10 cellular contexts compared by ENCODE assay signal in genomic region chr3:152323834-152324233, GRCh38. TPM values are rescaled to one million over a fixed set of nuclear protein-coding genes. Genes with fewer than 3 reads are reported as not detected.
A peak's percentile ranks its signal among the peaks of the same experiment; 100 is the strongest.
DNase-seq lines count a peak whose midpoint lies in the region; ATAC-seq, FAIRE-seq and TF ChIP-seq lines count a peak whose summit lies in the region.
"Had no signal": no experiment of that assay in that cellular context is flagged by ENCODE, and none has a peak within 500 bp of the region (broad histone marks: within the 10 kb centered on the region; RNA-seq: fewer than 3 reads in every experiment).

No MANE protein-coding gene starts in this region.

- no peak for TF ChIP-seq CTCF in pancreas (IDR thresholded peaks at IDR 0.05)

- no peak for FAIRE-seq in pancreas (lab: Jason Lieb, UNC)
- FAIRE-seq: HTR-8/SVneo had no signal

- H3K9me3 ChIP-seq in pancreas: no peaks in the 10 kb centered on the region

- peaks cover 53% of the 10 kb centered on the region for H3K4me1 Mint-ChIP-seq in memory B cell

- WGBS in pancreas, 2 donors: 72 to 74% methylated on average over 4 of the region's 4 CpGs

- intact Hi-C loops in posterior cingulate gyrus (cut with DNase I): no loop called here
- intact Hi-C loops in pancreas (cut with DNase I): no loop called here

- H3K36me3 Mint-ChIP-seq in memory B cell: peaks cover 17% of the 10 kb centered on the region

- H3K27me3 Mint-ChIP-seq in memory B cell: no peaks in the 10 kb centered on the region

- peaks cover 2% of the 10 kb centered on the region for H3K9me3 Mint-ChIP-seq in memory B cell

- H3K4me1 ChIP-seq in pancreas: peaks cover 19 to 55% (median 33%) of the 10 kb centered on the region in 3 donors

- H3K27me3 ChIP-seq in pancreas: no peaks in the 10 kb centered on the region

- H3K4me3 Mint-ChIP-seq in memory B cell: peak overlapping the region; percentile 30

- peak overlapping the region; percentile 26 for H3K27ac Mint-ChIP-seq in memory B cell

- H3K4me3 ChIP-seq in pancreas: no peak overlapping the region

- H3K27ac ChIP-seq in pancreas: no peak overlapping the region

- peak; percentile 88 for ATAC-seq in GM18511 (IDR thresholded peaks at IDR 0.05; ENCODE audit: unreplicated experiment)
- peak; percentile 72 for ATAC-seq in GM21526 (IDR thresholded peaks at IDR 0.05; ENCODE audit: low FRiP score, unreplicated experiment)
- peak; percentile 73 for ATAC-seq in HG03571 (IDR thresholded peaks at IDR 0.05; ENCODE audit: unreplicated experiment)
- peak; percentile 81 for ATAC-seq in memory B cell (ENCODE audit: low read depth)
- no peak for ATAC-seq in pancreas

- no peaks in the 10 kb centered on the region for H3K36me3 ChIP-seq in pancreas

- DNase-seq in memory B cell (ENCODE audit: low spot score in 2 of 2) (no peak), D341Med (ENCODE audit: low spot score) (no peak), posterior cingulate gyrus (no peak), pancreas (no peak), glomerular visceral epithelial cell (ENCODE audit: extremely low spot score) (no peak)
- DNase-seq: activated CD4-positive, alpha-beta T cell treated with anti-CD3 and anti-CD28 coated beads for 4 hours had no signal

RNA-seq across cellular contexts. Expression of gene MBNL1, which starts 55.1 kb away (rescaled TPM):
- total RNA-seq in pancreas: 10 to 100 TPM; 30.5 to 73.2 (median 49.2) TPM
- 10 to 100 TPM; 15.2 to 22.2 TPM for polyA plus RNA-seq in pancreas

Comparison
In these comparisons a context has a peak if more than half of its experiments do, and no peak if none do; other contexts are left out.
1. ATAC-seq: peak in GM18511 (single experiment), GM21526 (single experiment), HG03571 (single experiment) and memory B cell (single experiment); none in pancreas (0 of 4).